ENCODE assay signal across 8 cellular contexts in genomic region chr5:131265318-131265803, GRCh38. TPM values are rescaled to one million over a fixed set of nuclear protein-coding genes. Genes with fewer than 3 reads are reported as not detected.
A peak's percentile ranks its signal among the peaks of the same experiment; 100 is the strongest.
DNase-seq lines count a peak whose midpoint lies in the region; ATAC-seq and TF ChIP-seq lines count a peak whose summit lies in the region.

No MANE protein-coding gene starts in this region.

- no peak for ATAC-seq in Right ventricle myocardium inferior
- ATAC-seq in HG02610 (IDR thresholded peaks at IDR 0.05; ENCODE audit: unreplicated experiment): peak; percentile 26

- no peaks in the 10 kb centered on the region for H3K9me3 Mint-ChIP-seq in MCF 10A (ENCODE audit: unreplicated experiment)

- H3K4me1 Mint-ChIP-seq in MCF 10A (ENCODE audit: insufficient read depth, unreplicated experiment): peaks cover 26% of the 10 kb centered on the region

- DNase-seq in cardiac muscle cell (ENCODE audit: low read depth in 1 of 2, low spot score in 1 of 2): peak in 1 of 2 donors; percentile 31
- DNase-seq in Right ventricle myocardium inferior (ENCODE audit: missing footprints): no peak
- peak; percentile 7 for DNase-seq in NCI-H2227 treated with DMSO at 0.1 percent for 48 hours (lab: John Stamatoyannopoulos, UW)
- DNase-seq in MCF 10A (ENCODE audit: unreplicated experiment): peak; percentile 70
- peak; percentile 23 for DNase-seq in midbrain (lab: John Stamatoyannopoulos, UW)
- no peak for DNase-seq in stimulated activated CD8-positive, alpha-beta memory T cell treated with anti-CD3 and anti-CD28 coated beads, Interleukin-4, amount 100 ng/mL, for 48 hours
- no peak for DNase-seq in NCI-H1092 treated with DMSO at 0.1 percent for 48 hours (lab: John Stamatoyannopoulos, UW)

- no peak overlapping the region for H3K27ac ChIP-seq in cardiac muscle cell

- peaks cover 11% of the 10 kb centered on the region for H3K4me1 ChIP-seq in cardiac muscle cell (ENCODE audit: low read depth)

- no TSS peak for BruUV-seq in MCF 10A (replicated peaks; lab: Mats Ljungman, UMichigan)

- intact Hi-C loops in Right ventricle myocardium inferior (cut with DNase I) (loop anchor here (10.0 kb wide), 1 partner anchor 109 kb away; no protein-coding TSS in a partner anchor), MCF 10A (cut with micrococcal nuclease) (loop anchor here (1.0 kb wide), 3 partner anchors 101 to 152 kb away; no protein-coding TSS in a partner anchor)

- H3K36me3 Mint-ChIP-seq in MCF 10A (ENCODE audit: insufficient read depth, unreplicated experiment): peaks cover 13% of the 10 kb centered on the region

- H3K4me3 ChIP-seq in cardiac muscle cell: peak overlapping the region; percentile 86

- CTCF ChIA-PET in MCF 10A (lab: Yijun Ruan, JAX): interaction anchor here (0.6 to 5.6 kb wide), 30 partner anchors 9 to 1705 kb away, joined by 3 to 34 read pairs (median 5); partner anchors contain the start of gene HINT1

- no peaks in the 10 kb centered on the region for H3K9me3 ChIP-seq in cardiac muscle cell (ENCODE audit: low read depth)

- no peaks in the 10 kb centered on the region for H3K27me3 ChIP-seq in cardiac muscle cell

- peak overlapping the region; percentile 92 for H3K4me3 Mint-ChIP-seq in MCF 10A (ENCODE audit: unreplicated experiment)

- no peaks in the 10 kb centered on the region for H3K36me3 ChIP-seq in cardiac muscle cell

- H3K27ac Mint-ChIP-seq in MCF 10A (ENCODE audit: low read depth, unreplicated experiment): peak overlapping the region; percentile 84

- H3K27me3 Mint-ChIP-seq in MCF 10A (ENCODE audit: insufficient read depth, unreplicated experiment): no peaks in the 10 kb centered on the region

- TF ChIP-seq CTCF in cardiac muscle cell (IDR thresholded peaks at IDR 0.05; ENCODE audit: low read depth, low read length): peak; percentile 29
- TF ChIP-seq CTCF in MCF 10A (IDR thresholded peaks at IDR 0.05; ENCODE audit: unreplicated experiment): peak; percentile 34

- POLR2A ChIA-PET in MCF 10A (lab: Yijun Ruan, JAX): interaction anchor here (0.6 to 12.5 kb wide), 31 partner anchors 11 to 1358 kb away, joined by 3 to 392 read pairs (median 9); partner anchors contain the start of genes HINT1 and LYRM7

RNA-seq across cellular contexts. Expression of gene CDC42SE2, which starts 1.5 kb away (rescaled TPM):
- total RNA-seq in cardiac muscle cell: 14.1 and 15.2 TPM in 2 replicates
- polyA plus RNA-seq in cardiac muscle cell: 24.1 and 26.5 TPM in 2 replicates
- 11.6 TPM for total RNA-seq in Right ventricle myocardium inferior
- 71.0 and 96.4 TPM in 2 replicates for total RNA-seq in MCF 10A (2022)

Comparison
In these comparisons a context has a peak if more than half of its experiments do, and no peak if none do; other contexts are left out.
1. DNase-seq: peak in NCI-H2227 treated with DMSO at 0.1 percent for 48 hours (single experiment), MCF 10A (single experiment) and midbrain (single experiment); none in Right ventricle myocardium inferior (single experiment), stimulated activated CD8-positive, alpha-beta memory T cell treated with anti-CD3 and anti-CD28 coated beads, Interleukin-4, amount 100 ng/mL, for 48 hours (single experiment) and NCI-H1092 treated with DMSO at 0.1 percent for 48 hours (single experiment).